ENCODE assay signal across 1 cellular context in genomic region chr12:98698603-98699463, GRCh38.
TF ChIP-seq lines count a peak whose summit lies in the region.

No MANE protein-coding gene starts in this region.

TF ChIP-seq in endothelial cell of umbilical vein, 7 proteins besides CTCF, POLR2A, EP300 and RAD21 (continued from another document):
- TF ChIP-seq GATA2 (IDR thresholded peaks at IDR 0.05; ENCODE audit: insufficient read depth, insufficient read length, low read depth, low read length) (no peak), FOS (IDR thresholded peaks at IDR 0.05; ENCODE audit: borderline replicate concordance, insufficient read depth, low read length) (no peak)
